In genomic region chr3:186259612-186260383, GRCh38 we compare ENCODE assay signal across 8 cellular contexts.
A peak's percentile ranks its signal among the peaks of the same experiment; 100 is the strongest.
DNase-seq lines count a peak whose midpoint lies in the region; ATAC-seq and TF ChIP-seq lines count a peak whose summit lies in the region.

No MANE protein-coding gene starts in this region.

- intact Hi-C loops in Caco-2 (cut with micrococcal nuclease; ENCODE audit: unreplicated experiment) = loop anchor here (1.0 to 10.0 kb wide), 3 partner anchors 227 to 565 kb away; no protein-coding TSS in a partner anchor
- intact Hi-C loops in aorta (cut with DNase I) = loop anchor here (2.0 kb wide), 1 partner anchor 281 kb away; no protein-coding TSS in a partner anchor

- no peak for TF ChIP-seq EP300 in Ishikawa (IDR thresholded peaks at IDR 0.05; ENCODE audit: borderline replicate concordance)

- CTCF ChIA-PET in Caco-2 (lab: Charles Lee) = interaction anchor here (0.5 to 2.6 kb wide), 15 partner anchors 9 to 661 kb away, joined by 3 to 24 read pairs (median 4); no protein-coding TSS in a partner anchor

- DNase-seq in Caco-2 (peak; percentile 81 to 85), GM20000 (ENCODE audit: low spot score) (peak; percentile 81), SJSA1 (ENCODE audit: low read depth in 1 of 2, low spot score in 2 of 2) (peak; percentile 46 to 57), glutamatergic neuron (peak; percentile 85), pons (ENCODE audit: low spot score) (peak; percentile 54), aorta (peak; percentile 77 to 87)
- peak in 3 of 4 experiments; percentile 25 to 50 (median 26) for DNase-seq in activated naive CD4-positive, alpha-beta T cell (lab: John Stamatoyannopoulos, UW)

- 0 out of 2 replicates have a peak, but pooled peaks cover 5% of the 10 kb centered on the region for H3K4me1 ChIP-seq in Caco-2
- H3K4me1 ChIP-seq in SJSA1 (replicated peaks) = peaks cover 11% of the 10 kb centered on the region
- no peaks in the 10 kb centered on the region for H3K4me1 ChIP-seq in aorta (ENCODE audit: control insufficient read depth in 1 of 2, insufficient read depth in 2 of 2, low read length in 2 of 2)

- no peak overlapping the region for H3K27ac ChIP-seq in SJSA1
- no peak overlapping the region for H3K27ac ChIP-seq in aorta (ENCODE audit: low read depth in 1 of 2, low read length in 2 of 2)

- H3K27me3 Mint-ChIP-seq in Caco-2 (ENCODE audit: insufficient read depth, unreplicated experiment) (peaks cover 5% of the 10 kb centered on the region), glutamatergic neuron (ENCODE audit: unreplicated experiment) (peaks cover 6% of the 10 kb centered on the region)

- 25 to 26% methylated on average over 15 of the region's 15 CpGs for WGBS in aorta, 2 donors

- H3K4me3 Mint-ChIP-seq in Caco-2 (ENCODE audit: unreplicated experiment) (peak overlapping the region; percentile 25), glutamatergic neuron (ENCODE audit: unreplicated experiment) (no peak overlapping the region)

- H3K9me3 ChIP-seq in Caco-2 = no peaks in the 10 kb centered on the region
- H3K9me3 ChIP-seq in SJSA1 (replicated peaks) = no peaks in the 10 kb centered on the region
- H3K9me3 ChIP-seq in aorta (ENCODE audit: control insufficient read depth, low read length) = no peaks in the 10 kb centered on the region

- H3K36me3 Mint-ChIP-seq in Caco-2 (ENCODE audit: insufficient read depth, unreplicated experiment) = no peaks in the 10 kb centered on the region
- no peaks in the 10 kb centered on the region for H3K36me3 Mint-ChIP-seq in glutamatergic neuron (ENCODE audit: unreplicated experiment)

- no peaks in the 10 kb centered on the region for H3K36me3 ChIP-seq in Caco-2 (ENCODE audit: control insufficient read depth, insufficient read depth, low read length)
- H3K36me3 ChIP-seq in SJSA1 = no peaks in the 10 kb centered on the region
- no peaks in the 10 kb centered on the region for H3K36me3 ChIP-seq in aorta (ENCODE audit: control insufficient read depth in 1 of 2, insufficient read depth in 2 of 2, low read length in 1 of 2)

- H3K4me1 Mint-ChIP-seq in Caco-2 (ENCODE audit: low read depth, unreplicated experiment) = peaks cover 7% of the 10 kb centered on the region
- peaks cover 14% of the 10 kb centered on the region for H3K4me1 Mint-ChIP-seq in glutamatergic neuron (ENCODE audit: low read depth, unreplicated experiment)

- H3K4me3 ChIP-seq in Caco-2 (ENCODE audit: low read depth, low read length) (no peak overlapping the region), SJSA1 (no peak overlapping the region), aorta (ENCODE audit: low read length in 2 of 2) (no peak overlapping the region)

- H3K27ac Mint-ChIP-seq in Caco-2 (ENCODE audit: unreplicated experiment) = no peak overlapping the region
- no peak overlapping the region for H3K27ac Mint-ChIP-seq in glutamatergic neuron (ENCODE audit: unreplicated experiment)

- TF ChIP-seq CTCF in Caco-2 (IDR thresholded peaks at IDR 0.05; ENCODE audit: insufficient read depth in 1 of 2, low read depth in 1 of 2, low read length in 1 of 2, severe bottlenecking in 1 of 2, unreplicated experiment in 1 of 2) (peak; percentile 77 to 99), GM20000 (IDR thresholded peaks at IDR 0.05; ENCODE audit: extremely low read depth, missing control alignments) (peak; percentile 89), glutamatergic neuron (IDR thresholded peaks at IDR 0.05; ENCODE audit: partially characterized antibody, unreplicated experiment) (peak; percentile 71)

- TF ChIP-seq RAD21 in Ishikawa (IDR thresholded peaks at IDR 0.05; ENCODE audit: low read depth) = peak; percentile 93

- POLR2A ChIA-PET in Caco-2 (lab: Charles Lee) = no interaction called here

- H3K9me3 Mint-ChIP-seq in Caco-2 (ENCODE audit: unreplicated experiment) (no peaks in the 10 kb centered on the region), glutamatergic neuron (ENCODE audit: unreplicated experiment) (peaks cover 3% of the 10 kb centered on the region)

- no TSS peak for BruUV-seq in Caco-2 (replicated peaks; lab: Mats Ljungman, UMichigan)

- H3K27me3 ChIP-seq in Caco-2 (replicated peaks; ENCODE audit: control insufficient read depth, insufficient read depth, low read length) = no peaks in the 10 kb centered on the region
- no peaks in the 10 kb centered on the region; the same call in 1 of the 2 replicates for H3K27me3 ChIP-seq in SJSA1 (replicated peaks)
- no peaks in the 10 kb centered on the region for H3K27me3 ChIP-seq in aorta (ENCODE audit: control insufficient read depth in 1 of 2, insufficient read depth in 2 of 2, low read length in 1 of 2)

- peak; percentile 88 for ATAC-seq in aorta (ENCODE audit: low FRiP score)

TF ChIP-seq in Ishikawa, 13 proteins besides CTCF, POLR2A, EP300 and RAD21:
- TF ChIP-seq FOXM1 (IDR thresholded peaks at IDR 0.05; ENCODE audit: borderline replicate concordance, low read depth) (no peak), YY1 (IDR thresholded peaks at IDR 0.05; ENCODE audit: low read depth) (peak; percentile 54)
TF ChIP-seq in Ishikawa: peak in this region for 1.

Comparison
In these comparisons a context has a peak if more than half of its experiments do, and no peak if none do; other contexts are left out.
1. DNase-seq: peak in every context shown above with its lines; median percentile 85 in glutamatergic neuron; 83 in Caco-2; 82 in aorta; 81 in GM20000; 54 in pons; 52 in SJSA1; 26 in activated naive CD4-positive, alpha-beta T cell.